Comparison of ENCODE assay signal across 27 cellular contexts in the genomic region with DNA sequence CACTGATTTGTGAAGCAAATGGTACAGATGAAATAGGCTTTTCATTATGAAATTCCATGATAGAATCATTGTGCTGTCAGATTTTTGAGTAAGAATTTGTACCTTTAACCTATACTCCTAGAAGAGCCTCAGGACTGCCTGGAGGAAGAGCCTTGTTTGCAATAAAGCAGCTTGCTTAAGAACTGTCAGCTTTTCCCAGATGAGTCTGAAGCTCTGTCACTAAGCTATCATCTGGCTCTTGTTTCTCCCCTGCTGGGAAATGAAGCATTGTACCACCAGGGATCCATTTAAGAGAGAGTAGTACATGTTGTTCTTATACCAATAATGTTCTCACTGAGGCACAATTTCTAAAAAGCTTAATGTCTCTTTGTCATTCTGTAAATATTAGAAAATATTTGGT.
DNase-seq lines count a peak whose midpoint lies in the region; ATAC-seq and TF ChIP-seq lines count a peak whose summit lies in the region.
"Had no signal": no experiment of that assay in that cellular context is flagged by ENCODE, and none has a peak within 500 bp of the region (broad histone marks: within the 10 kb centered on the region; RNA-seq: fewer than 3 reads in every experiment).

No MANE protein-coding gene starts in this region.

- H3K36me3 ChIP-seq in adipocyte (ENCODE audit: control insufficient read depth, insufficient read depth, low read length, severe bottlenecking), result no peaks in the 10 kb centered on the region
- H3K36me3 ChIP-seq in gastroesophageal sphincter, result peaks cover 5 to 96% of the 10 kb centered on the region in 2 donors
- H3K36me3 ChIP-seq: MG63, neural progenitor cell had no signal

- H3K4me1 ChIP-seq in adipocyte (ENCODE audit: control insufficient read depth, insufficient read depth, low read length), result peaks cover 78% of the 10 kb centered on the region
- H3K4me1 ChIP-seq in gastroesophageal sphincter, result peaks cover 0 to 97% (median 6%) of the 10 kb centered on the region in 3 donors
- H3K4me1 ChIP-seq: neural progenitor cell, upper lobe of left lung had no signal

- H3K27me3 ChIP-seq in adipocyte (replicated peaks; ENCODE audit: control insufficient read depth, insufficient read depth, low read length), result no peaks in the 10 kb centered on the region
- H3K27me3 ChIP-seq in gastroesophageal sphincter, result no peaks in the 10 kb centered on the region
- H3K27me3 ChIP-seq: heart right ventricle, MG63, neural progenitor cell, upper lobe of left lung had no signal

- H3K4me3 ChIP-seq in adipocyte (ENCODE audit: low read length) (no peak overlapping the region), gastroesophageal sphincter (no peak overlapping the region)
- H3K4me3 ChIP-seq: heart right ventricle, MG63, neural progenitor cell, PC-9, upper lobe of left lung had no signal

- H3K9ac ChIP-seq in adipocyte (ENCODE audit: low read length), result peak overlapping the region; percentile 70
- H3K9ac ChIP-seq: neural progenitor cell had no signal

- no peak for ATAC-seq in gastroesophageal sphincter
- ATAC-seq: activated CD4-positive, alpha-beta T cell treated with anti-CD3 and anti-CD28 coated beads for 36 hours; heart right ventricle; Right ventricle myocardium inferior; sciatic nerve; stimulated activated naive CD8-positive, alpha-beta T cell treated with anti-CD3 and anti-CD28 coated beads, Interleukin-15, amount 100 ng/mL, for 72 hours had no signal

- H3K27ac ChIP-seq in gastroesophageal sphincter, result peak overlapping the region; percentile 21 to 65 (median 50)
- H3K27ac ChIP-seq: neural progenitor cell, PC-9, upper lobe of left lung had no signal

- TF ChIP-seq CTCF in gastroesophageal sphincter (IDR thresholded peaks at IDR 0.05), result no peak

- DNase-seq in LHCN-M2 (ENCODE audit: low read depth) (peak; percentile 57), adipocyte (ENCODE audit: low read depth) (no peak), smooth muscle cell of the brain vasculature (ENCODE audit: low read depth, low spot score) (peak; percentile 51), kidney tubule cell (ENCODE audit: low spot score) (no peak), NCI-H526 (lab: John Stamatoyannopoulos, UW) (no peak), HCEC 1CT (no peak)
- DNase-seq: activated CD4-positive, alpha-beta T cell treated with anti-CD3 and anti-CD28 coated beads for 36 hours; activated CD8-positive, alpha-beta memory T cell treated with anti-CD3 and anti-CD28 coated beads for 24 hours; activated gamma-delta T cell treated with Interleukin-2 at 50 U/mL for 16 hours; activated T-cell treated with anti-CD3 and anti-CD28 coated beads, Interleukin-2, amount 50 U/mL, for 1 hour; C1 segment of cervical spinal cord; DMS79 treated with DMSO at 0.1 percent for 48 hours; effector CD8-positive, alpha-beta T cell; foreskin fibroblast; heart right ventricle; KBM-7; mammary epithelial cell; MG63; NCI-H2107; NCI-H524 treated with DMSO at 0.1 percent for 48 hours; PC-9; stimulated activated naive CD8-positive, alpha-beta T cell treated with anti-CD3 and anti-CD28 coated beads, Interleukin-15, amount 100 ng/mL, for 72 hours; upper lobe of left lung had no signal

- TF ChIP-seq EP300 in gastroesophageal sphincter (IDR thresholded peaks at IDR 0.05), result no peak

- no peak for TF ChIP-seq POLR2A in gastroesophageal sphincter (IDR thresholded peaks at IDR 0.05)

- H3K9me3 ChIP-seq in adipocyte (ENCODE audit: control insufficient read depth, low read length) (no peaks in the 10 kb centered on the region), gastroesophageal sphincter (no peaks in the 10 kb centered on the region)
- H3K9me3 ChIP-seq: heart right ventricle, MG63, upper lobe of left lung had no signal

Comparison
In these comparisons a context has a peak if more than half of its experiments do, and no peak if none do; other contexts are left out.
1. DNase-seq: peak in LHCN-M2 (single experiment) and smooth muscle cell of the brain vasculature (single experiment); none in adipocyte (single experiment), kidney tubule cell (single experiment), NCI-H526 (0 of 2) and HCEC 1CT (single experiment).